In genomic region chr5:142153674-142154448, GRCh38 we compare ENCODE assay signal across 2 cellular contexts.
TF ChIP-seq lines count a peak whose summit lies in the region.

No MANE protein-coding gene starts in this region.

TF ChIP-seq in GM23338, 12 proteins besides CTCF, POLR2A, EP300 and RAD21 (continued from another document):
- TF ChIP-seq EZH2phosphoT487 (IDR thresholded peaks at IDR 0.05; ENCODE audit: unreplicated experiment) (no peak), POLR2AphosphoS5 (IDR thresholded peaks at IDR 0.05; ENCODE audit: low read depth) (no peak), ZNF462 (CRISPR knock-in tag; IDR thresholded peaks at IDR 0.05) (no peak), NANOG (IDR thresholded peaks at IDR 0.05; ENCODE audit: borderline replicate concordance) (no peak), ZNF331 (CRISPR knock-in tag; IDR thresholded peaks at IDR 0.05; ENCODE audit: low read depth) (no peak), ZNF114 (CRISPR knock-in tag; IDR thresholded peaks at IDR 0.05) (no peak)

TF ChIP-seq in IMR-90, 13 proteins besides CTCF, POLR2A, EP300 and RAD21 (continued from another document):
- TF ChIP-seq NFE2L2 (IDR thresholded peaks at IDR 0.05; ENCODE audit: low read depth, low read length), result no peak
- TF ChIP-seq SMC3 (IDR thresholded peaks at IDR 0.05; ENCODE audit: low read depth, low read length), result no peak
- TF ChIP-seq RFX5 (IDR thresholded peaks at IDR 0.05; ENCODE audit: low read depth, low read length), result no peak
- no peak for TF ChIP-seq USF2 (IDR thresholded peaks at IDR 0.05; ENCODE audit: low read depth, low read length)
- no peak for TF ChIP-seq CEBPB (IDR thresholded peaks at IDR 0.05; ENCODE audit: low read depth, low read length)
- no peak for TF ChIP-seq MAZ (IDR thresholded peaks at IDR 0.05; ENCODE audit: borderline replicate concordance, low read depth, low read length)
- TF ChIP-seq MAFK (IDR thresholded peaks at IDR 0.05; ENCODE audit: low read depth, low read length), result no peak
- TF ChIP-seq ELK1 (IDR thresholded peaks at IDR 0.05; ENCODE audit: borderline replicate concordance, low read depth, low read length), result no peak
- no peak for TF ChIP-seq RCOR1 (IDR thresholded peaks at IDR 0.05; ENCODE audit: insufficient replicate concordance, low read length)
- TF ChIP-seq MXI1 (IDR thresholded peaks at IDR 0.05; ENCODE audit: borderline replicate concordance, low read depth, low read length), result no peak
- TF ChIP-seq FOS (IDR thresholded peaks at IDR 0.05; ENCODE audit: low read depth, low read length), result no peak
